ENCODE assay signal across 16 cellular contexts in genomic region chr2:14306268-14306950, GRCh38.
A peak's percentile ranks its signal among the peaks of the same experiment; 100 is the strongest.
DNase-seq lines count a peak whose midpoint lies in the region; ATAC-seq, FAIRE-seq and TF ChIP-seq lines count a peak whose summit lies in the region.
"Had no signal": no experiment of that assay in that cellular context is flagged by ENCODE, and none has a peak within 500 bp of the region (broad histone marks: within the 10 kb centered on the region; RNA-seq: fewer than 3 reads in every experiment).

No MANE protein-coding gene starts in this region.

- no peaks in the 10 kb centered on the region for H3K4me1 Mint-ChIP-seq in activated CD4-positive, alpha-beta memory T cell treated with anti-CD3 and anti-CD28 coated beads, Interleukin-2, amount 10 ng/mL, durations not matched to agents 7 days and 5 days
- H3K4me1 Mint-ChIP-seq: CD4-positive, alpha-beta memory T cell had no signal

- no peaks in the 10 kb centered on the region for H3K79me2 ChIP-seq in HepG2 (ENCODE audit: insufficient read depth, low read length)

- H3K9me3 ChIP-seq in HepG2 (ENCODE audit: low read length) = peaks cover 83% of the 10 kb centered on the region

- no peaks in the 10 kb centered on the region for H3K27me3 Mint-ChIP-seq in activated CD4-positive, alpha-beta memory T cell treated with anti-CD3 and anti-CD28 coated beads, Interleukin-2, amount 10 ng/mL, durations not matched to agents 7 days and 5 days
- H3K27me3 Mint-ChIP-seq: CD4-positive, alpha-beta memory T cell had no signal

- FAIRE-seq in HepG2 (lab: Jason Lieb, UNC) = no peak
- FAIRE-seq: frontal cortex had no signal

- BruUV-seq in HepG2 (replicated peaks; lab: Mats Ljungman, UMichigan) = no TSS peak

- POLR2A ChIA-PET in HepG2 (lab: Yijun Ruan, JAX) = no interaction called here
- POLR2A ChIA-PET in activated CD4-positive, alpha-beta memory T cell treated with anti-CD3 and anti-CD28 coated beads, Interleukin-2, amount 10 ng/mL, durations not matched to agents 7 days and 5 days (lab: Charles Lee) = no interaction called here

- H3K4me2 ChIP-seq in HepG2 (ENCODE audit: low read depth, low read length) = no peak overlapping the region

- TF ChIP-seq CTCF in HepG2 (CRISPR knock-in tag; IDR thresholded peaks at IDR 0.05) = no peak

- no peaks in the 10 kb centered on the region for H3K4me1 ChIP-seq in HepG2 (ENCODE audit: insufficient read depth, low read length)

- H3K27me3 ChIP-seq in HepG2 (ENCODE audit: control insufficient read depth in 1 of 2, insufficient read depth in 2 of 2, low read length in 2 of 2) = no peaks in the 10 kb centered on the region

- no peak overlapping the region for H2AFZ ChIP-seq in HepG2 (ENCODE audit: low read length)

- peaks cover 3% of the 10 kb centered on the region for H3K9me3 Mint-ChIP-seq in activated CD4-positive, alpha-beta memory T cell treated with anti-CD3 and anti-CD28 coated beads, Interleukin-2, amount 10 ng/mL, durations not matched to agents 7 days and 5 days

- in situ Hi-C loops in HepG2 (cut with HindIII; ENCODE audit: extremely low pct_ligation_motif_present, low pct_unique_long_range_greater_than_20kb) = no loop called here

- DNase-seq in HepG2 (ENCODE audit: low spot score) (no peak), left ventricle myocardium superior (no peak)
- no peak for DNase-seq in activated CD4-positive, alpha-beta memory T cell treated with anti-CD3 and anti-CD28 coated beads, Interleukin-2, amount 10 ng/mL, durations not matched to agents 7 days and 5 days
- DNase-seq: activated T-cell treated with anti-CD3 and anti-CD28 coated beads for 4 hours; amygdala; CD4-positive, alpha-beta memory T cell; HCEC 1CT; KG1; left cardiac atrium; NCI-H2107; stimulated activated CD4-positive, alpha-beta T cell treated with anti-CD3 and anti-CD28 coated beads, Interleukin-15, amount 100 ng/mL, for 24 hours had no signal

- ATAC-seq in GM19023 (IDR thresholded peaks at IDR 0.05; ENCODE audit: unreplicated experiment) = peak; percentile 64
- peak; percentile 59 for ATAC-seq in GM21825 (IDR thresholded peaks at IDR 0.05; ENCODE audit: unreplicated experiment)
- ATAC-seq in HG03196 (IDR thresholded peaks at IDR 0.05; ENCODE audit: unreplicated experiment) = peak; percentile 69
- no peak for ATAC-seq in HepG2
- no peak for ATAC-seq in activated CD4-positive, CD25-positive, alpha-beta regulatory T cell treated with anti-CD3 and anti-CD28 coated beads, Interleukin-2, amount 50 U/mL, for 24 hours
- no peak for ATAC-seq in left ventricle myocardium superior
- ATAC-seq: left cardiac atrium had no signal

- H3K27ac ChIP-seq in HepG2 (ENCODE audit: extremely low read length, insufficient read depth, low read length) = no peak overlapping the region

- H3K36me3 Mint-ChIP-seq in activated CD4-positive, alpha-beta memory T cell treated with anti-CD3 and anti-CD28 coated beads, Interleukin-2, amount 10 ng/mL, durations not matched to agents 7 days and 5 days (ENCODE audit: low read depth) = no peaks in the 10 kb centered on the region
- H3K36me3 Mint-ChIP-seq: CD4-positive, alpha-beta memory T cell had no signal

- TF ChIP-seq POLR2A in HepG2 (IDR thresholded peaks at IDR 0.05; ENCODE audit: insufficient read depth in 1 of 2, low read depth in 2 of 2, low read length in 2 of 2) = no peak

- no peaks in the 10 kb centered on the region for H4K20me1 ChIP-seq in HepG2 (ENCODE audit: insufficient read depth, low read length)

- H3K36me3 ChIP-seq in HepG2 (replicated peaks in 1 of 2; ENCODE audit: control insufficient read depth in 1 of 2, insufficient read depth in 2 of 2, low read length in 2 of 2) = no peaks in the 10 kb centered on the region

- TF ChIP-seq RAD21 in HepG2 (CRISPR knock-in tag; IDR thresholded peaks at IDR 0.05) = no peak

- WGBS in HepG2 (ENCODE audit: low lambda C conversion rate) = under 1% methylated on average over 3 of the region's 3 CpGs

- TF ChIP-seq EP300 in HepG2 (IDR thresholded peaks at IDR 0.05; ENCODE audit: low read depth in 2 of 2, low read length in 2 of 2) (no peak), HepG2 (CRISPR knock-in tag; IDR thresholded peaks at IDR 0.05; ENCODE audit: borderline replicate concordance) (no peak)

- no peak overlapping the region for H3K4me3 Mint-ChIP-seq in activated CD4-positive, alpha-beta memory T cell treated with anti-CD3 and anti-CD28 coated beads, Interleukin-2, amount 10 ng/mL, durations not matched to agents 7 days and 5 days
- H3K4me3 Mint-ChIP-seq: CD4-positive, alpha-beta memory T cell had no signal

- CTCF ChIA-PET in HepG2 (lab: Yijun Ruan, JAX; ENCODE audit: low intra/inter-chr PET ratio, low total read pairs) = no interaction called here
- CTCF ChIA-PET in activated CD4-positive, alpha-beta memory T cell treated with anti-CD3 and anti-CD28 coated beads, Interleukin-2, amount 10 ng/mL, durations not matched to agents 7 days and 5 days (lab: Charles Lee) = no interaction called here

- intact Hi-C loops in HepG2 (cut with micrococcal nuclease; ENCODE audit: unreplicated experiment) (no loop called here), left ventricle myocardium superior (cut with micrococcal nuclease) (no loop called here)

- H3K4me3 ChIP-seq in HepG2 (replicated peaks in 1 of 3; ENCODE audit: insufficient read depth in 1 of 3, low read depth in 2 of 3, low read length in 3 of 3) = no peak overlapping the region

- no peak overlapping the region for H3K27ac Mint-ChIP-seq in activated CD4-positive, alpha-beta memory T cell treated with anti-CD3 and anti-CD28 coated beads, Interleukin-2, amount 10 ng/mL, durations not matched to agents 7 days and 5 days
- H3K27ac Mint-ChIP-seq: CD4-positive, alpha-beta memory T cell had no signal

- H3K9ac ChIP-seq in HepG2 (ENCODE audit: insufficient read depth, low read depth, low read length) = no peak overlapping the region

TF ChIP-seq in HepG2, 621 proteins besides CTCF, POLR2A, EP300 and RAD21:
- no peak for TF ChIP-seq ZNF18 (CRISPR knock-in tag; IDR thresholded peaks at IDR 0.05; ENCODE audit: insufficient replicate concordance)
- TF ChIP-seq PBX3 (CRISPR knock-in tag; IDR thresholded peaks at IDR 0.05; ENCODE audit: borderline replicate concordance) = no peak
- TF ChIP-seq, protein P1, sequence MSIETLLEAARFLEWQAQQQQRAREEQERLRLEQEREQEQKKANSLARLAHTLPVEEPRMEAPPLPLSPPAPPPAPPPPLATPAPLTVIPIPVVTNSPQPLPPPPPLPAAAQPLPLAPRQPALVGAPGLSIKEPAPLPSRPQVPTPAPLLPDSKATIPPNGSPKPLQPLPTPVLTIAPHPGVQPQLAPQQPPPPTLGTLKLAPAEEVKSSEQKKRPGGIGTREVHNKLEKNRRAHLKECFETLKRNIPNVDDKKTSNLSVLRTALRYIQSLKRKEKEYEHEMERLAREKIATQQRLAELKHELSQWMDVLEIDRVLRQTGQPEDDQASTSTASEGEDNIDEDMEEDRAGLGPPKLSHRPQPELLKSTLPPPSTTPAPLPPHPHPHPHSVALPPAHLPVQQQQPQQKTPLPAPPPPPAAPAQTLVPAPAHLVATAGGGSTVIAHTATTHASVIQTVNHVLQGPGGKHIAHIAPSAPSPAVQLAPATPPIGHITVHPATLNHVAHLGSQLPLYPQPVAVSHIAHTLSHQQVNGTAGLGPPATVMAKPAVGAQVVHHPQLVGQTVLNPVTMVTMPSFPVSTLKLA (IDR thresholded peaks at IDR 0.05) = peak; percentile 54
- TF ChIP-seq PLRG1 (conservative IDR thresholded peaks at IDR 0.05) = no peak

Comparison
In these comparisons a context has a peak if more than half of its experiments do, and no peak if none do; other contexts are left out.
1. ATAC-seq: peak in GM19023 (single experiment), GM21825 (single experiment) and HG03196 (single experiment); none in HepG2 (single experiment), activated CD4-positive, CD25-positive, alpha-beta regulatory T cell treated with anti-CD3 and anti-CD28 coated beads, Interleukin-2, amount 50 U/mL, for 24 hours (0 of 2) and left ventricle myocardium superior (single experiment).